ENCODE assay signal across 9 cellular contexts in genomic region chr7:75937958-75938786, GRCh38. TPM values are rescaled to one million over a fixed set of nuclear protein-coding genes. Genes with fewer than 3 reads are reported as not detected.
DNase-seq lines count a peak whose midpoint lies in the region; ATAC-seq and TF ChIP-seq lines count a peak whose summit lies in the region.
"Had no signal": no experiment of that assay in that cellular context is flagged by ENCODE, and none has a peak within 500 bp of the region (broad histone marks: within the 10 kb centered on the region; RNA-seq: fewer than 3 reads in every experiment).

No MANE protein-coding gene starts in this region.

- no peaks in the 10 kb centered on the region for H3K27me3 ChIP-seq in thoracic aorta (replicated peaks; ENCODE audit: insufficient read depth)

- no peaks in the 10 kb centered on the region for H3K36me3 ChIP-seq in thoracic aorta

- ATAC-seq in left lobe of liver = peak; percentile 46
- ATAC-seq in thoracic aorta (ENCODE audit: insufficient number of reproducible peaks, low FRiP score, low read depth) = peak; percentile 81
- ATAC-seq in GM21529 (IDR thresholded peaks at IDR 0.05; ENCODE audit: unreplicated experiment) = no peak
- ATAC-seq in GM18870 (IDR thresholded peaks at IDR 0.05; ENCODE audit: unreplicated experiment) = no peak

- no peak overlapping the region for H3K27ac ChIP-seq in thoracic aorta

- no peaks in the 10 kb centered on the region for H3K9me3 ChIP-seq in thoracic aorta

- TF ChIP-seq CTCF in choroid plexus epithelial cell (conservative IDR thresholded peaks at IDR 0.05; ENCODE audit: low read depth, low read length) (no peak), thoracic aorta (IDR thresholded peaks at IDR 0.05) (no peak), GM10266 (IDR thresholded peaks at IDR 0.05; ENCODE audit: control insufficient read depth, insufficient read depth, low read depth, missing control alignments) (no peak)

- H3K4me3 ChIP-seq in choroid plexus epithelial cell (ENCODE audit: low read depth, low read length) (no peak overlapping the region), thoracic aorta (no peak overlapping the region)

- DNase-seq in M059J (ENCODE audit: low read depth) = peak; percentile 88
- peak; percentile 87 for DNase-seq in choroid plexus epithelial cell (ENCODE audit: low read depth)
- DNase-seq in left lobe of liver (ENCODE audit: low spot score) = no peak
- peak; percentile 45 for DNase-seq in thoracic aorta (ENCODE audit: low spot score)
- no peak for DNase-seq in NCI-H82 (lab: John Stamatoyannopoulos, UW)
- DNase-seq in GM10266 (ENCODE audit: extremely low spot score) = no peak
- DNase-seq: naive B cell had no signal

- peaks cover 7 to 11% of the 10 kb centered on the region in 2 donors for H3K4me1 ChIP-seq in thoracic aorta (ENCODE audit: control insufficient read depth in 1 of 2, low read depth in 2 of 2)

RNA-seq across cellular contexts. Expression of gene POR, which starts 23.2 kb away (rescaled TPM):
- 56.8 and 90.1 TPM in 2 replicates for total RNA-seq in M059J (2014; rRNA removed; shearing (Covaris generic))
- 741 TPM for total RNA-seq in left lobe of liver
- 10 to 100 TPM; 70.1 to 77.4 TPM for total RNA-seq in thoracic aorta

RNA-seq across cellular contexts. Expression of gene TMEM120A, which starts 56.2 kb away (rescaled TPM):
- 15.7 and 19.6 TPM in 2 replicates for total RNA-seq in M059J (2014; rRNA removed; shearing (Covaris generic))
- 79.6 TPM for total RNA-seq in left lobe of liver
- total RNA-seq in thoracic aorta = 10 to 100 TPM; 39.4 to 44.7 TPM

RNA-seq across cellular contexts. Expression of gene RHBDD2, which starts 59.3 kb away (rescaled TPM):
- 81.8 and 92.7 TPM in 2 replicates for total RNA-seq in M059J (2014; rRNA removed; shearing (Covaris generic))
- 32.9 TPM for total RNA-seq in left lobe of liver
- total RNA-seq in thoracic aorta = 10 to 100 TPM; 36.5 to 52.4 TPM

Comparison
In these comparisons a context has a peak if more than half of its experiments do, and no peak if none do; other contexts are left out.
1. DNase-seq: peak in M059J (single experiment), choroid plexus epithelial cell (single experiment) and thoracic aorta (single experiment); none in left lobe of liver (single experiment), NCI-H82 (single experiment) and GM10266 (single experiment).
2. ATAC-seq: peak in left lobe of liver (single experiment) and thoracic aorta (single experiment); none in GM21529 (single experiment) and GM18870 (single experiment).